8 cellular contexts compared by ENCODE assay signal in the genomic region with DNA sequence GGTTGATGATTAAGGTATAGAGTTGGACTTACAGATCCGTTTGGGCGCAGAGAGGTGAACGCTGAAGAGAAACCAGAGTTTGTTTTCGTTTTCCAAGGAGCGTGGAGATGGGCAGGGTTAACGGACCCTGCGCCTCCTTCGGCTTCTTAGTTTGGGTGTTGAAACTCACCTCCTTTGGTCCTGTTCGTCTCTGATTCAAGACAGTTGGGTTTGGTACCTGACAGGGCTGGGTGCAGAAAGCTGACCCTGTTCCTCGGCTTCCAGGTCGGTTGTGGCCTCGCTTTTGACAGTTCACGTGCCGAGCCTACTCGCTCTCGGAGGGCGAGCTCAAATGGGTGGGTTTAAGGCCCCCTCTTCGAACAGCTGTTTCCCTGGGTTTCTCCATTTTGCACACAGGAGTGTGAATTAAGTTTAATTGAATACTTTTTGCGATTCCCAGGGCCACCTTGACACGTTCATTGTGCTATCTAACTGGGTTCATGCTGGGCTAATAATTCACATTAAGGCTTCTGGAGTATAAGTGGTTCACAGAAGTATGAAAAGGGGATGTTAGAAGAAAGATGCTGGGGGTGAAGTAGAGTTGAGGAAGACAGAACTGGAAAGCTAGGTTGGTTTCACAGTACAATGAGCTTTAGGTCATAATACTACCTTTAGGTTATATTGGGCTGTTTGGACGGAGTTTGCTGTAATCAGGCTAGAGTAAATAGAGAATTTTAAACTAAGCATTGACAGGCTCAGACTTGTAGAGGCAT. TPM values are rescaled to one million over a fixed set of nuclear protein-coding genes. Genes with fewer than 3 reads are reported as not detected.
DNase-seq lines count a peak whose midpoint lies in the region; ATAC-seq lines count a peak whose summit lies in the region.

No MANE protein-coding gene starts in this region.

- intact Hi-C loops in activated naive CD4-positive, alpha-beta T cell treated with anti-CD3 and anti-CD28 coated beads for 36 hours (cut with micrococcal nuclease) = loop anchor here (10.0 kb wide), 1 partner anchor 1024 kb away; the partner anchor contains the start of gene SLC7A1

- peaks cover 34% of the 10 kb centered on the region for H3K4me1 Mint-ChIP-seq in activated naive CD4-positive, alpha-beta T cell treated with anti-CD3 and anti-CD28 coated beads for 36 hours (ENCODE audit: low read depth)
- H3K4me1 Mint-ChIP-seq in activated naive CD8-positive, alpha-beta T cell treated with anti-CD3 and anti-CD28 coated beads, Interleukin-2, amount 10 ng/mL, durations not matched to agents 7 days and 5 days = peaks cover 18% of the 10 kb centered on the region
- peaks cover 12 to 13% of the 10 kb centered on the region in 2 donors for H3K4me1 Mint-ChIP-seq in stimulated activated naive B cell treated with anti-CD40 and anti-IgM and Interleukin-4, amounts not matched to agents 10 μg/mL and 1 μg/mL and 100 μg/mL, for 72 hours
- H3K4me1 Mint-ChIP-seq in activated naive CD4-positive, alpha-beta T cell treated with anti-CD3 and anti-CD28 coated beads, Interleukin-2, amount 10 ng/mL, durations not matched to agents 7 days and 5 days = peaks cover 25% of the 10 kb centered on the region

- POLR2A ChIA-PET in activated naive CD8-positive, alpha-beta T cell treated with anti-CD3 and anti-CD28 coated beads, Interleukin-2, amount 10 ng/mL, durations not matched to agents 7 days and 5 days (lab: Charles Lee) = interaction anchor here (0.5 to 3.9 kb wide), 14 partner anchors 10 to 473 kb away, joined by 3 to 59 read pairs (median 7); partner anchors contain the start of genes ALOX5AP and HMGB1

- peak; percentile 2 for ATAC-seq in activated naive CD8-positive, alpha-beta T cell treated with anti-CD3 and anti-CD28 coated beads, Interleukin-2, amount 10 ng/mL, durations not matched to agents 7 days and 5 days (ENCODE audit: low read depth)
- peak; percentile 20 to 26 for ATAC-seq in stimulated activated naive B cell treated with anti-CD40 and anti-IgM and Interleukin-4, amounts not matched to agents 10 μg/mL and 1 μg/mL and 100 μg/mL, for 72 hours (replicated peaks)
- no peak for ATAC-seq in GM21360 (IDR thresholded peaks at IDR 0.05; ENCODE audit: unreplicated experiment)

- H3K27ac Mint-ChIP-seq in activated naive CD4-positive, alpha-beta T cell treated with anti-CD3 and anti-CD28 coated beads for 36 hours = no peak overlapping the region
- no peak overlapping the region for H3K27ac Mint-ChIP-seq in activated naive CD8-positive, alpha-beta T cell treated with anti-CD3 and anti-CD28 coated beads, Interleukin-2, amount 10 ng/mL, durations not matched to agents 7 days and 5 days
- no peak overlapping the region for H3K27ac Mint-ChIP-seq in stimulated activated naive B cell treated with anti-CD40 and anti-IgM and Interleukin-4, amounts not matched to agents 10 μg/mL and 1 μg/mL and 100 μg/mL, for 72 hours
- no peak overlapping the region for H3K27ac Mint-ChIP-seq in activated naive CD4-positive, alpha-beta T cell treated with anti-CD3 and anti-CD28 coated beads, Interleukin-2, amount 10 ng/mL, durations not matched to agents 7 days and 5 days

- CTCF ChIA-PET in activated naive CD4-positive, alpha-beta T cell treated with anti-CD3 and anti-CD28 coated beads for 36 hours (lab: Charles Lee) = interaction anchor here (0.6 to 1.6 kb wide), 5 partner anchors 17 to 1970 kb away, joined by 3 to 4 read pairs (median 3); no protein-coding TSS in a partner anchor
- CTCF ChIA-PET in activated naive CD4-positive, alpha-beta T cell treated with anti-CD3 and anti-CD28 coated beads, Interleukin-2, amount 10 ng/mL, durations not matched to agents 7 days and 5 days (lab: Charles Lee) = interaction anchor here (1.0 kb wide), 1 partner anchor 12 kb away, joined by 3 read pairs; no protein-coding TSS in a partner anchor

- DNase-seq in activated naive CD4-positive, alpha-beta T cell treated with Interleukin-2 at 50 U/mL for 16 hours = peak; percentile 36
- DNase-seq in activated naive CD4-positive, alpha-beta T cell treated with anti-CD3 and anti-CD28 coated beads for 36 hours = no peak
- DNase-seq in KBM-7 (peak; percentile 44), iPS-NIHi11 (ENCODE audit: low spot score) (peak; percentile 5)
- DNase-seq in activated naive CD8-positive, alpha-beta T cell treated with anti-CD3 and anti-CD28 coated beads, Interleukin-2, amount 10 ng/mL, durations not matched to agents 7 days and 5 days = peak; percentile 52
- DNase-seq in stimulated activated naive B cell treated with anti-CD40 and anti-IgM and Interleukin-4, amounts not matched to agents 10 μg/mL and 1 μg/mL and 100 μg/mL, for 72 hours = peak; percentile 26
- no peak for DNase-seq in activated naive CD4-positive, alpha-beta T cell treated with anti-CD3 and anti-CD28 coated beads, Interleukin-2, amount 10 ng/mL, durations not matched to agents 7 days and 5 days

- no peaks in the 10 kb centered on the region for H3K9me3 Mint-ChIP-seq in activated naive CD4-positive, alpha-beta T cell treated with anti-CD3 and anti-CD28 coated beads for 36 hours
- H3K9me3 Mint-ChIP-seq in activated naive CD8-positive, alpha-beta T cell treated with anti-CD3 and anti-CD28 coated beads, Interleukin-2, amount 10 ng/mL, durations not matched to agents 7 days and 5 days = no peaks in the 10 kb centered on the region
- no peaks in the 10 kb centered on the region for H3K9me3 Mint-ChIP-seq in stimulated activated naive B cell treated with anti-CD40 and anti-IgM and Interleukin-4, amounts not matched to agents 10 μg/mL and 1 μg/mL and 100 μg/mL, for 72 hours
- H3K9me3 Mint-ChIP-seq in activated naive CD4-positive, alpha-beta T cell treated with anti-CD3 and anti-CD28 coated beads, Interleukin-2, amount 10 ng/mL, durations not matched to agents 7 days and 5 days = no peaks in the 10 kb centered on the region

- no peak overlapping the region for H3K4me3 Mint-ChIP-seq in activated naive CD4-positive, alpha-beta T cell treated with anti-CD3 and anti-CD28 coated beads for 36 hours
- H3K4me3 Mint-ChIP-seq in activated naive CD8-positive, alpha-beta T cell treated with anti-CD3 and anti-CD28 coated beads, Interleukin-2, amount 10 ng/mL, durations not matched to agents 7 days and 5 days = no peak overlapping the region
- H3K4me3 Mint-ChIP-seq in stimulated activated naive B cell treated with anti-CD40 and anti-IgM and Interleukin-4, amounts not matched to agents 10 μg/mL and 1 μg/mL and 100 μg/mL, for 72 hours = no peak overlapping the region
- H3K4me3 Mint-ChIP-seq in activated naive CD4-positive, alpha-beta T cell treated with anti-CD3 and anti-CD28 coated beads, Interleukin-2, amount 10 ng/mL, durations not matched to agents 7 days and 5 days = no peak overlapping the region

- in situ Hi-C loops in KBM-7 (cut with MboI; ENCODE audit: low pct_unique_long_range_greater_than_20kb, low sequenced_read_pairs) = no loop called here

- no peaks in the 10 kb centered on the region for H3K27me3 Mint-ChIP-seq in activated naive CD4-positive, alpha-beta T cell treated with anti-CD3 and anti-CD28 coated beads for 36 hours (ENCODE audit: low read depth)
- H3K27me3 Mint-ChIP-seq in activated naive CD8-positive, alpha-beta T cell treated with anti-CD3 and anti-CD28 coated beads, Interleukin-2, amount 10 ng/mL, durations not matched to agents 7 days and 5 days = no peaks in the 10 kb centered on the region
- no peaks in the 10 kb centered on the region for H3K27me3 Mint-ChIP-seq in stimulated activated naive B cell treated with anti-CD40 and anti-IgM and Interleukin-4, amounts not matched to agents 10 μg/mL and 1 μg/mL and 100 μg/mL, for 72 hours
- no peaks in the 10 kb centered on the region for H3K27me3 Mint-ChIP-seq in activated naive CD4-positive, alpha-beta T cell treated with anti-CD3 and anti-CD28 coated beads, Interleukin-2, amount 10 ng/mL, durations not matched to agents 7 days and 5 days

- H3K36me3 Mint-ChIP-seq in activated naive CD4-positive, alpha-beta T cell treated with anti-CD3 and anti-CD28 coated beads for 36 hours (ENCODE audit: low read depth) = peaks cover 12% of the 10 kb centered on the region
- H3K36me3 Mint-ChIP-seq in activated naive CD8-positive, alpha-beta T cell treated with anti-CD3 and anti-CD28 coated beads, Interleukin-2, amount 10 ng/mL, durations not matched to agents 7 days and 5 days = peaks cover 17% of the 10 kb centered on the region
- H3K36me3 Mint-ChIP-seq in stimulated activated naive B cell treated with anti-CD40 and anti-IgM and Interleukin-4, amounts not matched to agents 10 μg/mL and 1 μg/mL and 100 μg/mL, for 72 hours = peaks cover 8 to 11% of the 10 kb centered on the region in 2 donors
- peaks cover 16% of the 10 kb centered on the region for H3K36me3 Mint-ChIP-seq in activated naive CD4-positive, alpha-beta T cell treated with anti-CD3 and anti-CD28 coated beads, Interleukin-2, amount 10 ng/mL, durations not matched to agents 7 days and 5 days

RNA-seq across cellular contexts. Expression of gene USPL1, which starts 0.6 kb away (rescaled TPM):
- 10 to 100 TPM; 10.7 to 11.3 TPM for total RNA-seq in activated naive CD4-positive, alpha-beta T cell treated with anti-CD3 and anti-CD28 coated beads for 36 hours
- 10 to 100 TPM; 23.9 to 25.8 TPM for total RNA-seq in activated naive CD8-positive, alpha-beta T cell treated with anti-CD3 and anti-CD28 coated beads, Interleukin-2, amount 10 ng/mL, durations not matched to agents 7 days and 5 days

Comparison
In these comparisons a context has a peak if more than half of its experiments do, and no peak if none do; other contexts are left out.
1. DNase-seq: peak in activated naive CD4-positive, alpha-beta T cell treated with Interleukin-2 at 50 U/mL for 16 hours (single experiment), KBM-7 (single experiment), activated naive CD8-positive, alpha-beta T cell treated with anti-CD3 and anti-CD28 coated beads, Interleukin-2, amount 10 ng/mL, durations not matched to agents 7 days and 5 days (single experiment), iPS-NIHi11 (single experiment) and stimulated activated naive B cell treated with anti-CD40 and anti-IgM and Interleukin-4, amounts not matched to agents 10 μg/mL and 1 μg/mL and 100 μg/mL, for 72 hours (single experiment); none in activated naive CD4-positive, alpha-beta T cell treated with anti-CD3 and anti-CD28 coated beads for 36 hours (single experiment) and activated naive CD4-positive, alpha-beta T cell treated with anti-CD3 and anti-CD28 coated beads, Interleukin-2, amount 10 ng/mL, durations not matched to agents 7 days and 5 days (single experiment).